In the genomic region with DNA sequence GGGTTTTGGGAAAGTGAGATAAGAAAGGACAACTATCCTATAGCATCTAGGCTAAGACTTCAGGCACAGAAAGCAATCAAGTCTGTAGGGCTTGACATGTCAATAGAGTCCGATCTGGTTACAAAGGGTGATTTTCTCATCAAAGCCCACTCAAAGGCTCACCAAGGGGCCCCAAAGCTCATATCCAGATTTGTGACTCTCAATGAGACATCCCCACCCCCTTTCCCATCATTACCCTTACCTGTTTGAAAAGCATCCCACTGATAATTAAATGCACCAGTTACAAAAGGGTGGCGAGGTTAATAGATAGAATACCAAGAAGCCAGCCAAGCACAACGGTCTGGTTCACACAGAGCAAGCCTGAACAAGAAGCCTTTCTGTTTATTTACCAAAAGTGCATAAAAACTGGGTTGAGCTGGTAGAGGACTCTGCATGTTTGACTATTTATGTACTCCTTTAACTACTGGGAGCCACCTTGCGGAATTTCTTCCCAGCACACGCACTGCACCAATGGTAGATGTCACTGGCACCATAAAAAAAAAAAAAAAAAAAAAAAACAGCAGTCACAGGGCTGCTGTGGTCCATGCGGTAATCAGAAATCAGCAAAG, we compare ENCODE assay signal across 11 cellular contexts. TPM values are rescaled to one million over a fixed set of nuclear protein-coding genes. Genes with fewer than 3 reads are reported as not detected.
DNase-seq lines count a peak whose midpoint lies in the region; ATAC-seq, FAIRE-seq and TF ChIP-seq lines count a peak whose summit lies in the region.
"Had no signal": no experiment of that assay in that cellular context is flagged by ENCODE, and none has a peak within 500 bp of the region (broad histone marks: within the 10 kb centered on the region; RNA-seq: fewer than 3 reads in every experiment).

No MANE protein-coding gene starts in this region.

- H2BK12ac ChIP-seq in neuronal stem cell (ENCODE audit: low read length): no peak overlapping the region

- H3K9me3 ChIP-seq in HepG2 (ENCODE audit: low read length): no peaks in the 10 kb centered on the region
- H3K9me3 ChIP-seq in right lobe of liver: no peaks in the 10 kb centered on the region
- H3K9me3 ChIP-seq in endodermal cell (ENCODE audit: control insufficient read depth, low read length): no peaks in the 10 kb centered on the region
- peaks cover 0 to 2% of the 10 kb centered on the region in 2 donors for H3K9me3 ChIP-seq in neuronal stem cell (replicated peaks in 1 of 2; ENCODE audit: control insufficient read depth in 2 of 2, insufficient read depth in 1 of 2, low read depth in 1 of 2, low read length in 2 of 2)
- H3K9me3 ChIP-seq in GM23248 (ENCODE audit: low read depth): no peaks in the 10 kb centered on the region

- TF ChIP-seq POLR2A in HepG2 (IDR thresholded peaks at IDR 0.05; ENCODE audit: insufficient read depth in 1 of 2, low read depth in 2 of 2, low read length in 2 of 2) (no peak), right lobe of liver (IDR thresholded peaks at IDR 0.05) (no peak)

- H3K4ac ChIP-seq in neuronal stem cell (ENCODE audit: low read length): no peak overlapping the region

- peaks cover 10% of the 10 kb centered on the region for H3K36me3 Mint-ChIP-seq in endodermal cell (ENCODE audit: low read depth)
- no peaks in the 10 kb centered on the region for H3K36me3 Mint-ChIP-seq in activated CD4-positive, alpha-beta T cell treated with anti-CD3 and anti-CD28 coated beads, Interleukin-2, amount 10 ng/mL, durations not matched to agents 24 days and 14 days (ENCODE audit: low read depth)

- 94% methylated on average over 6 of the region's 6 CpGs for WGBS in HepG2 (ENCODE audit: low lambda C conversion rate)
- WGBS in right lobe of liver (ENCODE audit: insufficient coverage, low coverage, low lambda C conversion rate, missing lambda C conversion rate): 79% methylated on average over 5 of the region's 6 CpGs
- WGBS in endodermal cell (ENCODE audit: insufficient coverage in 1 of 2, insufficient read length in 1 of 2), 2 experiments: 82 to 88% methylated on average over 3 to 6 of the region's 6 CpGs
- no CpG with 5 or more reads among the region's 6 CpGs for WGBS in neuronal stem cell (ENCODE audit: extremely low coverage in 2 of 2, insufficient read length in 2 of 2, insufficient replicate concordance in 1 of 2), 2 donors
- 96% methylated on average over 6 of the region's 6 CpGs for WGBS in GM23248 (ENCODE audit: low coverage in 1 of 2, low lambda C conversion rate in 2 of 2, missing lambda C conversion rate in 2 of 2), 2 experiments

- H3K27me3 Mint-ChIP-seq in endodermal cell (ENCODE audit: insufficient read depth): peaks cover 64% of the 10 kb centered on the region
- H3K27me3 Mint-ChIP-seq in activated CD4-positive, alpha-beta T cell treated with anti-CD3 and anti-CD28 coated beads, Interleukin-2, amount 10 ng/mL, durations not matched to agents 24 days and 14 days: peaks cover 49% of the 10 kb centered on the region

- TF ChIP-seq EP300 in HepG2 (IDR thresholded peaks at IDR 0.05; ENCODE audit: low read depth in 2 of 2, low read length in 2 of 2) (no peak), HepG2 (CRISPR knock-in tag; IDR thresholded peaks at IDR 0.05; ENCODE audit: borderline replicate concordance) (no peak)

- no peak for TF ChIP-seq CTCF in HepG2 (CRISPR knock-in tag; IDR thresholded peaks at IDR 0.05)
- no peak for TF ChIP-seq CTCF in right lobe of liver (IDR thresholded peaks at IDR 0.05)
- TF ChIP-seq CTCF in endodermal cell (conservative IDR thresholded peaks at IDR 0.05): no peak

- no peak overlapping the region for H3K18ac ChIP-seq in neuronal stem cell (ENCODE audit: low read length)

- peaks cover 33 to 51% of the 10 kb centered on the region in 2 experiments for H3K36me3 ChIP-seq in HepG2 (replicated peaks in 1 of 2; ENCODE audit: control insufficient read depth in 1 of 2, insufficient read depth in 2 of 2, low read length in 2 of 2)
- H3K36me3 ChIP-seq in right lobe of liver: no peaks in the 10 kb centered on the region
- no peaks in the 10 kb centered on the region for H3K36me3 ChIP-seq in endodermal cell (ENCODE audit: control insufficient read depth, insufficient read depth, low read length)
- H3K36me3 ChIP-seq in neuronal stem cell (replicated peaks in 1 of 2; ENCODE audit: control insufficient read depth in 2 of 2, insufficient read depth in 2 of 2, low read length in 2 of 2): peaks cover 51 to 53% of the 10 kb centered on the region in 2 donors
- H3K36me3 ChIP-seq in GM23248 (ENCODE audit: low read depth): no peaks in the 10 kb centered on the region

- no peak overlapping the region; the same call in 1 of the 2 replicates for H3K4me2 ChIP-seq in HepG2 (ENCODE audit: low read depth, low read length)
- no peak overlapping the region for H3K4me2 ChIP-seq in neuronal stem cell (ENCODE audit: insufficient read depth, low read length, poor library complexity, severe bottlenecking)
- H3K4me2 ChIP-seq in GM23248 (ENCODE audit: unreplicated experiment): no peak overlapping the region

- no peaks in the 10 kb centered on the region for H3K9me3 Mint-ChIP-seq in endodermal cell
- no peaks in the 10 kb centered on the region for H3K9me3 Mint-ChIP-seq in activated CD4-positive, alpha-beta T cell treated with anti-CD3 and anti-CD28 coated beads, Interleukin-2, amount 10 ng/mL, durations not matched to agents 24 days and 14 days
- H3K9me3 Mint-ChIP-seq: activated CD4-positive, alpha-beta T cell treated with anti-CD3 and anti-CD28 coated beads, Interleukin-2, amount 10 ng/mL, durations not matched to agents 7 days and 5 days had no signal

- peaks cover 55% of the 10 kb centered on the region for H3K4me1 Mint-ChIP-seq in endodermal cell
- H3K4me1 Mint-ChIP-seq in activated CD4-positive, alpha-beta T cell treated with anti-CD3 and anti-CD28 coated beads, Interleukin-2, amount 10 ng/mL, durations not matched to agents 24 days and 14 days: peaks cover 18% of the 10 kb centered on the region

- ATAC-seq in HepG2: no peak
- no peak for ATAC-seq in right lobe of liver
- ATAC-seq in HG03442 (IDR thresholded peaks at IDR 0.05; ENCODE audit: unreplicated experiment): no peak

- no peaks in the 10 kb centered on the region for H3K9me2 ChIP-seq in GM23248 (ENCODE audit: insufficient read depth)

- no peak overlapping the region for H4K91ac ChIP-seq in neuronal stem cell (ENCODE audit: low read depth, low read length, poor library complexity)

- H3K14ac ChIP-seq in neuronal stem cell (ENCODE audit: low read length): no peak overlapping the region

- H3K27me3 ChIP-seq in HepG2 (ENCODE audit: control insufficient read depth in 1 of 2, insufficient read depth in 2 of 2, low read length in 2 of 2): no peaks in the 10 kb centered on the region; a peak in 1 of 5 replicates
- no peaks in the 10 kb centered on the region for H3K27me3 ChIP-seq in right lobe of liver
- peaks cover 64% of the 10 kb centered on the region for H3K27me3 ChIP-seq in endodermal cell (ENCODE audit: control insufficient read depth, insufficient read depth, low read length, poor library complexity, severe bottlenecking)
- H3K27me3 ChIP-seq in neuronal stem cell (ENCODE audit: control insufficient read depth in 3 of 3, insufficient read depth in 3 of 3, low read depth in 1 of 3, low read length in 3 of 3): no peaks in the 10 kb centered on the region
- no peaks in the 10 kb centered on the region for H3K27me3 ChIP-seq in GM23248 (replicated peaks; ENCODE audit: insufficient read depth)

- no peak overlapping the region for H3K27ac Mint-ChIP-seq in endodermal cell
- H3K27ac Mint-ChIP-seq in activated CD4-positive, alpha-beta T cell treated with anti-CD3 and anti-CD28 coated beads, Interleukin-2, amount 10 ng/mL, durations not matched to agents 24 days and 14 days: no peak overlapping the region
- H3K27ac Mint-ChIP-seq: activated CD4-positive, alpha-beta T cell treated with anti-CD3 and anti-CD28 coated beads, Interleukin-2, amount 10 ng/mL, durations not matched to agents 7 days and 5 days had no signal

- H3K4me3 ChIP-seq in HepG2 (replicated peaks in 1 of 3; ENCODE audit: insufficient read depth in 1 of 3, low read depth in 2 of 3, low read length in 3 of 3) (no peak overlapping the region), right lobe of liver (no peak overlapping the region), endodermal cell (ENCODE audit: low read length) (no peak overlapping the region), neuronal stem cell (ENCODE audit: low read length in 2 of 2) (no peak overlapping the region), GM23248 (no peak overlapping the region)

- TF ChIP-seq RAD21 in HepG2 (CRISPR knock-in tag; IDR thresholded peaks at IDR 0.05): no peak

- H2BK15ac ChIP-seq in neuronal stem cell (ENCODE audit: low read length): no peak overlapping the region

- DNase-seq in HepG2 (ENCODE audit: low spot score): no peak
- DNase-seq in right lobe of liver: no peak
- no peak for DNase-seq in endodermal cell
- peak; percentile 73 for DNase-seq in neuronal stem cell (ENCODE audit: low spot score)
- no peak for DNase-seq in activated CD4-positive, alpha-beta T cell treated with anti-CD3 and anti-CD28 coated beads, Interleukin-2, amount 10 ng/mL, durations not matched to agents 24 days and 14 days
- no peak for DNase-seq in activated CD8-positive, alpha-beta memory T cell treated with anti-CD3 and anti-CD28 coated beads, Interleukin-2, amount 50 U/mL, for 4 hours
- no peak for DNase-seq in GM23248
- DNase-seq: activated CD4-positive, alpha-beta T cell treated with anti-CD3 and anti-CD28 coated beads, Interleukin-2, amount 10 ng/mL, durations not matched to agents 7 days and 5 days; activated effector memory CD4-positive, alpha-beta T cell treated with Interleukin-2 at 50 U/mL for 16 hours; SW 1271 had no signal

- no TSS peak for BruUV-seq in HepG2 (replicated peaks; lab: Mats Ljungman, UMichigan)

- H3F3A ChIP-seq in GM23248 (ENCODE audit: insufficient read depth): peaks cover 10% of the 10 kb centered on the region; the same call in 1 of the 2 replicates

- CTCF ChIA-PET in HepG2 (lab: Yijun Ruan, JAX; ENCODE audit: low intra/inter-chr PET ratio, low total read pairs): no interaction called here

- no peak overlapping the region for H4K8ac ChIP-seq in neuronal stem cell (ENCODE audit: low read depth, low read length)

- H3K79me1 ChIP-seq in neuronal stem cell (ENCODE audit: low read depth, low read length): peaks cover 16% of the 10 kb centered on the region

- H2AK5ac ChIP-seq in neuronal stem cell (ENCODE audit: low read depth, low read length): no peak overlapping the region

- intact Hi-C loops in HepG2 (cut with micrococcal nuclease; ENCODE audit: unreplicated experiment) (loop anchor here (10.0 kb wide), 1 partner anchor 203 kb away; no protein-coding TSS in a partner anchor), right lobe of liver (cut with DNase I) (no loop called here)
- intact Hi-C loops in activated CD4-positive, alpha-beta T cell treated with anti-CD3 and anti-CD28 coated beads, Interleukin-2, amount 10 ng/mL, durations not matched to agents 24 days and 14 days (cut with micrococcal nuclease): no loop called here

- POLR2A ChIA-PET in HepG2 (lab: Yijun Ruan, JAX): interaction anchor here (0.6 to 6.1 kb wide), 2 partner anchors 6 to 130 kb away, joined by 3 to 43 read pairs; partner anchors contain the start of gene JAG1

- in situ Hi-C loops in HepG2 (cut with HindIII; ENCODE audit: extremely low pct_ligation_motif_present, low pct_unique_long_range_greater_than_20kb) (loop anchor here (5.0 kb wide), 1 partner anchor 605 kb away; no protein-coding TSS in a partner anchor), GM23248 (cut with MboI) (loop anchor here (25.0 kb wide), 1 partner anchor 870 kb away; no protein-coding TSS in a partner anchor)

- no peak overlapping the region for H2BK120ac ChIP-seq in neuronal stem cell (ENCODE audit: low read depth, low read length)

- no peak overlapping the region for H3K4me3 Mint-ChIP-seq in endodermal cell
- H3K4me3 Mint-ChIP-seq in activated CD4-positive, alpha-beta T cell treated with anti-CD3 and anti-CD28 coated beads, Interleukin-2, amount 10 ng/mL, durations not matched to agents 24 days and 14 days: no peak overlapping the region
- H3K4me3 Mint-ChIP-seq: activated CD4-positive, alpha-beta T cell treated with anti-CD3 and anti-CD28 coated beads, Interleukin-2, amount 10 ng/mL, durations not matched to agents 7 days and 5 days had no signal

- H3K27ac ChIP-seq in HepG2 (ENCODE audit: extremely low read length, insufficient read depth, low read length) (no peak overlapping the region), right lobe of liver (no peak overlapping the region), endodermal cell (ENCODE audit: low read depth, low read length) (peak overlapping the region; percentile 90), neuronal stem cell (replicated peaks; ENCODE audit: low read length) (peak overlapping the region; percentile 70), GM23248 (no peak overlapping the region)

- H3K9ac ChIP-seq in HepG2 (ENCODE audit: insufficient read depth, low read depth, low read length) (no peak overlapping the region), endodermal cell (ENCODE audit: extremely low read depth, low read length, poor library complexity, severe bottlenecking) (no peak overlapping the region), neuronal stem cell (ENCODE audit: low read depth, low read length, poor library complexity) (no peak overlapping the region), GM23248 (no peak overlapping the region)

- H2AFZ ChIP-seq in HepG2 (ENCODE audit: low read length) (no peak overlapping the region), neuronal stem cell (ENCODE audit: low read length) (no peak overlapping the region), GM23248 (no peak overlapping the region)

- H3K4me1 ChIP-seq in HepG2 (ENCODE audit: insufficient read depth, low read length): peaks cover 91% of the 10 kb centered on the region
- H3K4me1 ChIP-seq in right lobe of liver: no peaks in the 10 kb centered on the region
- peaks cover 8% of the 10 kb centered on the region for H3K4me1 ChIP-seq in endodermal cell (ENCODE audit: control insufficient read depth, insufficient read depth, low read length)
- H3K4me1 ChIP-seq in neuronal stem cell (ENCODE audit: control insufficient read depth in 2 of 2, insufficient read depth in 1 of 2, low read depth in 1 of 2, low read length in 2 of 2): peaks cover 51 to 63% of the 10 kb centered on the region in 2 donors
- peaks cover 9% of the 10 kb centered on the region; the same call in 1 of the 2 replicates for H3K4me1 ChIP-seq in GM23248 (ENCODE audit: insufficient read depth)

- H3K23ac ChIP-seq in neuronal stem cell (ENCODE audit: low read depth, low read length, poor library complexity): no peak overlapping the region

- peaks cover 100% of the 10 kb centered on the region for H3K79me2 ChIP-seq in HepG2 (ENCODE audit: insufficient read depth, low read length)
- no peaks in the 10 kb centered on the region for H3K79me2 ChIP-seq in GM23248 (ENCODE audit: insufficient read depth)

- H4K20me1 ChIP-seq in HepG2 (ENCODE audit: insufficient read depth, low read length) (peaks cover 50% of the 10 kb centered on the region), GM23248 (ENCODE audit: insufficient read depth) (no peaks in the 10 kb centered on the region)

- FAIRE-seq in HepG2 (lab: Jason Lieb, UNC): no peak

- no peak overlapping the region for H2BK5ac ChIP-seq in neuronal stem cell (ENCODE audit: low read length)

RNA-seq across cellular contexts. Expression of gene JAG1, which starts 6.1 kb away (rescaled TPM):
- total RNA-seq in HepG2 (2016; rRNA removed; fragmentation: Illumina TruSeq; extraction: Trizol) (18.1 and 56.3 TPM in 2 replicates), right lobe of liver (1 to 10 TPM; 3.1 to 8.5 (median 6.7) TPM), endodermal cell (10 to 100 TPM in 1 of 2 donors, 1 to 10 TPM in 1; 6.8 to 19.7 TPM)
- 30.6 and 34.3 TPM in 2 replicates for total RNA-seq in HepG2 (2016; cell fraction: cytosol; rRNA removed; fragmentation: Illumina TruSeq; extraction: Trizol; ENCODE audit: low read depth)
- total RNA-seq in HepG2 (2016; cell fraction: insoluble cytoplasmic fraction; rRNA removed; fragmentation: Illumina TruSeq; extraction: Trizol): 15.5 and 55.3 TPM in 2 replicates
- 13.4 and 15.1 TPM in 2 replicates for total RNA-seq in HepG2 (2016; cell fraction: membrane; rRNA removed; fragmentation: Illumina TruSeq; extraction: Trizol)
- total RNA-seq in HepG2 (2016; cell fraction: nucleus; rRNA removed; fragmentation: Illumina TruSeq; extraction: Trizol): 102 and 121 TPM in 2 replicates
- polyA plus RNA-seq in HepG2 (2011; rRNA removed) (43.0 and 47.1 TPM in 2 replicates), GM23248 (2016; fragmentation: Nextera tagmentation; extraction: Ambion mirVana) (0.98 and 1.2 TPM in 2 replicates)
- polyA plus RNA-seq in HepG2 (2011; cell fraction: cytosol; rRNA removed): 33.0 and 33.7 TPM in 2 replicates
- polyA plus RNA-seq in HepG2 (2011; cell fraction: nucleus; rRNA removed): 120 and 155 TPM in 2 replicates
- 35.8 and 54.0 TPM in 2 replicates for polyA plus RNA-seq in HepG2 (2012)
- 0.86 and 1.3 TPM in 2 replicates for polyA plus RNA-seq in HepG2 (2016; cell fraction: cytosol; fragmentation: Illumina TruSeq; extraction: Trizol; ENCODE audit: low read depth)
- 9.4 and 10.2 TPM in 2 replicates for polyA plus RNA-seq in HepG2 (2016; cell fraction: insoluble cytoplasmic fraction; fragmentation: Illumina TruSeq; extraction: Trizol; ENCODE audit: low read depth)
- 2.2 and 3.0 TPM in 2 replicates for polyA plus RNA-seq in HepG2 (2016; cell fraction: membrane; fragmentation: Illumina TruSeq; extraction: Trizol; ENCODE audit: low read depth)
- polyA plus RNA-seq in HepG2 (2016; cell fraction: nucleus; fragmentation: Illumina TruSeq; extraction: Trizol; ENCODE audit: insufficient read depth, low read depth): 112 and 122 TPM in 2 replicates
- polyA minus RNA-seq in HepG2 (2011; rRNA and poly(A)+ RNA removed; ENCODE audit: low replicate concordance): 8.0 and 192 TPM in 2 replicates
- 103 and 108 TPM in 2 replicates for polyA minus RNA-seq in HepG2 (2011; cell fraction: cytosol; rRNA and poly(A)+ RNA removed)
- 248 and 302 TPM in 2 replicates for polyA minus RNA-seq in HepG2 (2011; cell fraction: nucleus; rRNA and poly(A)+ RNA removed)
- polyA plus RNA-seq in endodermal cell (2013, experiment 1 of 2): 88.8 TPM
- 76.5 TPM for polyA plus RNA-seq in endodermal cell (2013, experiment 2 of 2)
- 64.8 TPM for polyA plus RNA-seq in neuronal stem cell (2013, experiment 1 of 2)
- 65.6 TPM for polyA plus RNA-seq in neuronal stem cell (2013, experiment 2 of 2)
- 1.1 and 1.3 TPM in 2 replicates for total RNA-seq in activated CD4-positive, alpha-beta T cell treated with anti-CD3 and anti-CD28 coated beads, Interleukin-2, amount 10 ng/mL, durations not matched to agents 24 days and 14 days
- total RNA-seq in GM23248 (2014; rRNA removed; shearing (Covaris generic)): 4.8 and 8.4 TPM in 2 replicates

Comparison
In these comparisons a context has a peak if more than half of its experiments do, and no peak if none do; other contexts are left out.
1. H3K27ac ChIP-seq: peak in endodermal cell (single experiment) and neuronal stem cell (single experiment); none in HepG2 (single experiment), right lobe of liver (0 of 3) and GM23248 (single experiment).